In genomic region chr11:47425611-47426010, GRCh38 we compare ENCODE assay signal across 8 cellular contexts. TPM values are rescaled to one million over a fixed set of nuclear protein-coding genes. Genes with fewer than 3 reads are reported as not detected.
DNase-seq lines count a peak whose midpoint lies in the region; ATAC-seq and TF ChIP-seq lines count a peak whose summit lies in the region.

No MANE protein-coding gene starts in this region.

- H3K36me3 Mint-ChIP-seq in IgD-negative memory B cell (peaks cover 7% of the 10 kb centered on the region), chondrocyte (ENCODE audit: low read depth) (peaks cover 23% of the 10 kb centered on the region)

- H3K36me3 ChIP-seq in muscle layer of colon (ENCODE audit: insufficient read depth, low read length): peaks cover 30% of the 10 kb centered on the region

- ATAC-seq in GM21526 (IDR thresholded peaks at IDR 0.05; ENCODE audit: low FRiP score, unreplicated experiment): no peak

- H3K27ac ChIP-seq in muscle layer of colon (ENCODE audit: low read depth, low read length): peak overlapping the region; percentile 98

- peaks cover 14% of the 10 kb centered on the region for H3K4me1 ChIP-seq in muscle layer of colon (ENCODE audit: insufficient read depth, low read length)

- peak overlapping the region; percentile 86 to 99 (median 98) for H3K27ac Mint-ChIP-seq in IgD-negative memory B cell
- peak overlapping the region; percentile 100 for H3K27ac Mint-ChIP-seq in chondrocyte (ENCODE audit: unreplicated experiment)

- peaks cover 15 to 21% (median 19%) of the 10 kb centered on the region in 3 donors for H3K4me1 Mint-ChIP-seq in IgD-negative memory B cell
- peaks cover 32% of the 10 kb centered on the region for H3K4me1 Mint-ChIP-seq in chondrocyte (ENCODE audit: low read depth)

- POLR2A ChIA-PET in AG04449 (lab: Yijun Ruan, JAX): interaction anchor here (1.4 to 3.7 kb wide), 3 partner anchors 8 to 12 kb away, joined by 5 to 38 read pairs (median 5); no protein-coding TSS in a partner anchor

- CTCF ChIA-PET in AG04449 (lab: Yijun Ruan, JAX): interaction anchor here (1.1 to 8.9 kb wide), 3 partner anchors 14 to 191 kb away, joined by 3 to 66 read pairs (median 6); partner anchors contain the start of gene SLC39A13

- DNase-seq in AG04449 (ENCODE audit: low read depth, low spot score) (no peak), chondrocyte (ENCODE audit: low spot score) (no peak), EL (no peak), NCI-H187 (lab: John Stamatoyannopoulos, UW) (no peak), DMS 273 treated with DMSO at 0.1 percent for 48 hours (lab: John Stamatoyannopoulos, UW) (no peak)

- no peaks in the 10 kb centered on the region for H3K9me3 Mint-ChIP-seq in IgD-negative memory B cell
- no peaks in the 10 kb centered on the region for H3K9me3 Mint-ChIP-seq in chondrocyte (ENCODE audit: low read depth)

- H3K27me3 ChIP-seq in muscle layer of colon (ENCODE audit: control insufficient read depth in 1 of 2, insufficient read depth in 2 of 2, low read length in 2 of 2): no peaks in the 10 kb centered on the region

- H3K4me3 ChIP-seq in AG04449 (ENCODE audit: low read depth, low read length) (peak overlapping the region; percentile 98), muscle layer of colon (ENCODE audit: low read depth in 1 of 2, low read length in 2 of 2) (peak overlapping the region; percentile 78 to 85)

- H3K27me3 Mint-ChIP-seq in IgD-negative memory B cell: peaks cover 2% of the 10 kb centered on the region
- no peaks in the 10 kb centered on the region for H3K27me3 Mint-ChIP-seq in chondrocyte (ENCODE audit: low read depth)

- H3K4me3 Mint-ChIP-seq in IgD-negative memory B cell: peak overlapping the region; percentile 98 to 100 (median 100)
- H3K4me3 Mint-ChIP-seq in chondrocyte (ENCODE audit: unreplicated experiment): peak overlapping the region; percentile 100

- peak overlapping the region; percentile 67 for H3K9ac ChIP-seq in muscle layer of colon (ENCODE audit: low read length)

- no peaks in the 10 kb centered on the region for H3K9me3 ChIP-seq in muscle layer of colon (ENCODE audit: low read length)

- no peak for TF ChIP-seq CTCF in AG04449 (IDR thresholded peaks at IDR 0.05; ENCODE audit: insufficient read depth, low read length, missing control alignments)
- no peak for TF ChIP-seq CTCF in chondrocyte (IDR thresholded peaks at IDR 0.05)

RNA-seq across cellular contexts. Expression of gene PSMC3, which starts 0.6 kb away (rescaled TPM):
- 101 TPM for polyA plus RNA-seq in IgD-negative memory B cell
- 100 to 139 TPM (median 108 TPM) in 3 replicates for total RNA-seq in chondrocyte

RNA-seq across cellular contexts. Expression of gene SLC39A13, which starts 17.2 kb away (rescaled TPM):
- polyA plus RNA-seq in IgD-negative memory B cell: 15.5 TPM
- 113 to 124 TPM (median 120 TPM) in 3 replicates for total RNA-seq in chondrocyte

RNA-seq across cellular contexts. Expression of gene RAPSN, which starts 23.3 kb away (rescaled TPM):
- polyA plus RNA-seq in IgD-negative memory B cell: 0.15 TPM
- total RNA-seq in chondrocyte: 0.33 to 0.35 TPM (median 0.34 TPM) in 3 replicates

RNA-seq across cellular contexts. Expression of gene SPI1, which starts 47.3 kb away (rescaled TPM):
- polyA plus RNA-seq in IgD-negative memory B cell: 67.7 TPM
- not detected in 3 replicates for total RNA-seq in chondrocyte
